13 cellular contexts compared by ENCODE assay signal in genomic region chr1:51576923-51577322, GRCh38.
"Had no signal": no experiment of that assay in that cellular context is flagged by ENCODE, and none has a peak within 500 bp of the region (broad histone marks: within the 10 kb centered on the region; RNA-seq: fewer than 3 reads in every experiment).

No MANE protein-coding gene starts in this region.

- H3K27ac ChIP-seq: cardiac muscle cell, hepatocyte, thyroid gland had no signal

- H3K79me2 ChIP-seq: hepatocyte had no signal

- H3K4me2 ChIP-seq: hepatocyte had no signal

- H3K4me1 ChIP-seq: thyroid gland had no signal

- DNase-seq: activated CD4-positive, alpha-beta T cell treated with anti-CD3 and anti-CD28 coated beads for 48 hours; activated CD4-positive, CD25-positive, alpha-beta regulatory T cell; activated CD8-positive, alpha-beta memory T cell treated with anti-CD3 and anti-CD28 coated beads for 24 hours; activated CD8-positive, alpha-beta memory T cell treated with anti-CD3 and anti-CD28 coated beads, Interleukin-2, amount 50 U/mL, for 48 hours; activated gamma-delta T cell; activated T-cell treated with anti-CD3 and anti-CD28 coated beads, Interleukin-2, amount 50 U/mL, for 48 hours; amygdala; dorsolateral prefrontal cortex; stimulated activated naive CD4-positive, alpha-beta T cell treated with Interleukin-2 at 50 U/mL for 16 hours; thyroid gland had no signal

- H3K36me3 ChIP-seq: cardiac muscle cell, thyroid gland had no signal

- H3K27ac Mint-ChIP-seq: activated naive CD8-positive, alpha-beta T cell had no signal

- H3K36me3 Mint-ChIP-seq: activated naive CD8-positive, alpha-beta T cell had no signal

- H3K9me3 ChIP-seq: thyroid gland had no signal

- H3K4me3 ChIP-seq: cardiac muscle cell, dorsolateral prefrontal cortex, hepatocyte, thyroid gland had no signal

- H3K27me3 ChIP-seq: cardiac muscle cell, dorsolateral prefrontal cortex, hepatocyte, thyroid gland had no signal

- H2AFZ ChIP-seq: hepatocyte had no signal

- H3K4me3 Mint-ChIP-seq: activated naive CD8-positive, alpha-beta T cell had no signal

- H3K27me3 Mint-ChIP-seq: activated naive CD8-positive, alpha-beta T cell had no signal
